Comparison of ENCODE assay signal across 8 cellular contexts in the genomic region with DNA sequence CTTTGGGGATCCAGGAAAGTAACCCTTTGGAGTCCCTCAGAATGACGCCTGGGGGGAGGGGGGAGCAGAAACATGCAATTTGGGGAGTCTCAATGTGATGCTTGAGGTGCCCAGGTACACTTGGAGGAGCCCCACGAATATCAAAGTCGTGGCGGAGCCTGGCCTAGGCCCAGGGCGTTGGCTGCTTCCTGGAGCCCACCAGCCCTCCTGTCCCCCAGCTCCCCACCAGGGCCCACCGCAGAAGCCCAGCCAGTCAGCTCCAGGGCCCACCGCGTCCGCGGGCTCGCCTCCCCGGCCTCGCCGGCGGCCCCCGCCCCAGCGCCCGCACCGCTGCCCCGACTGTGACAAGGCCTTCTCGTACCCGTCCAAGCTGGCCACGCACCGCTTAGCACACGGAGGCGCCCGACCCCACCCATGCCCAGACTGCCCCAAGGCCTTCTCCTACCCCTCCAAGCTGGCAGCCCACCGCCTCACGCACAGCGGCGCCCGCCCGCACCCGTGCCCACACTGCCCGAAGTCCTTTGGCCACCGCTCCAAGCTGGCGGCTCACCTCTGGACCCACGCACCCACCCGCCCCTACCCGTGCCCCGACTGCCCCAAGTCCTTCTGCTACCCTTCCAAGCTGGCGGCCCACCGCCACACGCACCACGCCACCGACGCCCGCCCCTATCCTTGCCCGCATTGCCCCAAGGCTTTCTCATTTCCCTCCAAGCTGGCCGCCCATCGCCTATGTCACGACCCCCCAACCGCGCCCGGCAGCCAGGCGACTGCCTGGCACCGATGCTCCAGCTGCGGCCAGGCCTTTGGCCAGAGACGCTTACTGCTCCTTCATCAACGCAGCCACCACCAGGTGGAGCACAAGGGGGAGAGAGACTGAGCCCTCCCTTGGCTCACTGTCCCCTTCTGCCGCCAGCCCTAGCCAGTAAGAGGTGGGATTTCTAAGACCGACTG. TPM values are rescaled to one million over a fixed set of nuclear protein-coding genes. Genes with fewer than 3 reads are reported as not detected.
DNase-seq lines count a peak whose midpoint lies in the region; ATAC-seq and TF ChIP-seq lines count a peak whose summit lies in the region.

No MANE protein-coding gene starts in this region.

- ATAC-seq in HCT116 (no peak), upper lobe of right lung (no peak), GM18870 (IDR thresholded peaks at IDR 0.05; ENCODE audit: unreplicated experiment) (no peak), HG02840 (IDR thresholded peaks at IDR 0.05; ENCODE audit: low FRiP score, unreplicated experiment) (no peak)
- no peak for ATAC-seq in naive thymus-derived CD4-positive, alpha-beta T cell

- peaks cover 7% of the 10 kb centered on the region for H3K9me3 Mint-ChIP-seq in activated CD4-positive, alpha-beta memory T cell treated with anti-CD3 and anti-CD28 coated beads, Interleukin-2, amount 10 ng/mL, durations not matched to agents 7 days and 5 days
- H3K9me3 Mint-ChIP-seq in naive thymus-derived CD4-positive, alpha-beta T cell = peaks cover 0 to 16% (median 7%) of the 10 kb centered on the region in 11 donors

- H3K4me3 ChIP-seq in HCT116 (replicated peaks in 1 of 2; ENCODE audit: low read depth in 1 of 2, low read length in 2 of 2) = no peak overlapping the region
- H3K4me3 ChIP-seq in naive thymus-derived CD4-positive, alpha-beta T cell (ENCODE audit: low read length) = no peak overlapping the region
- H3K4me3 ChIP-seq in upper lobe of right lung = no peak overlapping the region

- peak overlapping the region; percentile 37 for H3K27ac Mint-ChIP-seq in activated CD4-positive, alpha-beta memory T cell treated with anti-CD3 and anti-CD28 coated beads, Interleukin-2, amount 10 ng/mL, durations not matched to agents 7 days and 5 days
- H3K27ac Mint-ChIP-seq in naive thymus-derived CD4-positive, alpha-beta T cell = peak overlapping the region; percentile 18 to 98 (median 87)

- RAD21 ChIA-PET in HCT116 (lab: Charles Lee; ENCODE audit: low non-redundant PET in 1 of 2, low total read pairs in 2 of 2, uncharacterized antibody in 2 of 2, unreplicated experiment in 2 of 2) = interaction anchor here in 1 of 2 experiments (0.8 kb wide), 1 partner anchor 60 kb away, joined by 3 read pairs; no protein-coding TSS in a partner anchor

- no peak for TF ChIP-seq POLR2A in HCT116 (IDR thresholded peaks at IDR 0.05; ENCODE audit: borderline replicate concordance, extremely low read depth, insufficient read depth, insufficient read length)

- H3K9me3 ChIP-seq in HCT116 (ENCODE audit: control insufficient read depth in 1 of 2, insufficient read depth in 1 of 2, low read depth in 1 of 2, low read length in 2 of 2) (no peaks in the 10 kb centered on the region), upper lobe of right lung (no peaks in the 10 kb centered on the region)
- peaks cover 0 to 10% (median 0%) of the 10 kb centered on the region in 3 experiments for H3K9me3 ChIP-seq in naive thymus-derived CD4-positive, alpha-beta T cell (ENCODE audit: control insufficient read depth in 2 of 3, low read length in 3 of 3)

- peaks cover 20 to 34% of the 10 kb centered on the region in 2 experiments for H3K4me1 ChIP-seq in HCT116 (ENCODE audit: control insufficient read depth in 1 of 2, insufficient read depth in 2 of 2, low read length in 2 of 2)
- peaks cover 12 to 14% of the 10 kb centered on the region in 2 donors for H3K4me1 ChIP-seq in naive thymus-derived CD4-positive, alpha-beta T cell (ENCODE audit: control insufficient read depth in 2 of 2, insufficient read depth in 2 of 2, low read length in 2 of 2)
- peaks cover 10% of the 10 kb centered on the region for H3K4me1 ChIP-seq in upper lobe of right lung

- H3K9ac ChIP-seq in HCT116 (ENCODE audit: low read length) = no peak overlapping the region

- TF ChIP-seq CTCF in HCT116 (IDR thresholded peaks at IDR 0.05 in 2 of 3, conservative IDR thresholded peaks at IDR 0.05 in 1 of 3; ENCODE audit: borderline replicate concordance in 1 of 3, insufficient read depth in 1 of 3, low read depth in 2 of 3, low read length in 2 of 3) (peak in 2 of 3 experiments; percentile 56 to 59; a peak in 4 of 6 replicates), upper lobe of right lung (IDR thresholded peaks at IDR 0.05) (peak; percentile 52)

- peaks cover 23% of the 10 kb centered on the region for H3K4me1 Mint-ChIP-seq in activated CD4-positive, alpha-beta memory T cell treated with anti-CD3 and anti-CD28 coated beads, Interleukin-2, amount 10 ng/mL, durations not matched to agents 7 days and 5 days
- H3K4me1 Mint-ChIP-seq in naive thymus-derived CD4-positive, alpha-beta T cell = peaks cover 5 to 27% (median 17%) of the 10 kb centered on the region in 7 donors

- CTCF ChIA-PET in HCT116 (lab: Charles Lee) = interaction anchor here (0.6 to 4.5 kb wide), 3 partner anchors 20 to 181 kb away, joined by 8 to 20 read pairs (median 18); partner anchors contain the start of genes IRGC, IRGQ and ZNF576
- CTCF ChIA-PET in activated CD4-positive, alpha-beta memory T cell treated with anti-CD3 and anti-CD28 coated beads, Interleukin-2, amount 10 ng/mL, durations not matched to agents 7 days and 5 days (lab: Charles Lee) = interaction anchor here (0.5 to 3.5 kb wide), 8 partner anchors 10 to 159 kb away, joined by 3 to 29 read pairs (median 4); partner anchors contain the start of genes IRGQ and ZNF576
- CTCF ChIA-PET in naive thymus-derived CD4-positive, alpha-beta T cell (lab: Charles Lee) = interaction anchor here (0.9 to 4.1 kb wide), 5 partner anchors 11 to 62 kb away, joined by 3 to 20 read pairs (median 6); no protein-coding TSS in a partner anchor

- DNase-seq in Ammon's horn (ENCODE audit: low spot score) (peak; percentile 85), HCT116 (ENCODE audit: low read depth, low spot score) (no peak), fibroblast of gingiva (ENCODE audit: low read depth) (peak; percentile 62), upper lobe of right lung (peak; percentile 76)
- peak; percentile 30 for DNase-seq in activated CD4-positive, alpha-beta memory T cell treated with anti-CD3 and anti-CD28 coated beads, Interleukin-2, amount 10 ng/mL, durations not matched to agents 7 days and 5 days
- DNase-seq in naive thymus-derived CD4-positive, alpha-beta T cell = peak in 1 of 9 donors; percentile 2

- no peaks in the 10 kb centered on the region for H3K79me2 ChIP-seq in HCT116 (ENCODE audit: insufficient read depth, low read length)

- BruUV-seq in HCT116 (replicated peaks; lab: Mats Ljungman, UMichigan) = no TSS peak

- H3K36me3 Mint-ChIP-seq in activated CD4-positive, alpha-beta memory T cell treated with anti-CD3 and anti-CD28 coated beads, Interleukin-2, amount 10 ng/mL, durations not matched to agents 7 days and 5 days (ENCODE audit: low read depth) = peaks cover 32% of the 10 kb centered on the region
- peaks cover 13 to 24% (median 22%) of the 10 kb centered on the region in 5 donors for H3K36me3 Mint-ChIP-seq in naive thymus-derived CD4-positive, alpha-beta T cell

- no peaks in the 10 kb centered on the region for H4K20me1 ChIP-seq in HCT116 (ENCODE audit: insufficient read depth)

- H3K36me3 ChIP-seq in HCT116 (ENCODE audit: control insufficient read depth in 1 of 2, insufficient read depth in 2 of 2, low read length in 2 of 2) (peaks cover 0 to 4% of the 10 kb centered on the region in 2 experiments; a peak in 1 of 4 replicates), upper lobe of right lung (peaks cover 20% of the 10 kb centered on the region)
- H3K36me3 ChIP-seq in naive thymus-derived CD4-positive, alpha-beta T cell (ENCODE audit: control insufficient read depth in 2 of 3, insufficient read depth in 3 of 3, low read length in 3 of 3) = peaks cover 0 to 22% (median 0%) of the 10 kb centered on the region in 3 experiments

- H3K27ac ChIP-seq in HCT116 (ENCODE audit: low read depth, low read length) (peak overlapping the region; percentile 95), upper lobe of right lung (no peak overlapping the region)
- H3K27ac ChIP-seq in naive thymus-derived CD4-positive, alpha-beta T cell (ENCODE audit: low read depth, low read length) = peak overlapping the region; percentile 68

- H3K9me2 ChIP-seq in HCT116 (ENCODE audit: insufficient read depth) = no peaks in the 10 kb centered on the region

- H3K27me3 Mint-ChIP-seq in activated CD4-positive, alpha-beta memory T cell treated with anti-CD3 and anti-CD28 coated beads, Interleukin-2, amount 10 ng/mL, durations not matched to agents 7 days and 5 days = no peaks in the 10 kb centered on the region
- no peaks in the 10 kb centered on the region for H3K27me3 Mint-ChIP-seq in naive thymus-derived CD4-positive, alpha-beta T cell

- H3K27me3 ChIP-seq in HCT116 (ENCODE audit: insufficient read depth, low read length) (no peaks in the 10 kb centered on the region), upper lobe of right lung (no peaks in the 10 kb centered on the region)
- no peaks in the 10 kb centered on the region for H3K27me3 ChIP-seq in naive thymus-derived CD4-positive, alpha-beta T cell (ENCODE audit: control insufficient read depth in 2 of 2, insufficient read depth in 2 of 2, low read length in 2 of 2)

- no peak overlapping the region for H3K4me3 Mint-ChIP-seq in activated CD4-positive, alpha-beta memory T cell treated with anti-CD3 and anti-CD28 coated beads, Interleukin-2, amount 10 ng/mL, durations not matched to agents 7 days and 5 days
- peak overlapping the region in 3 of 10 donors; percentile 54 to 62 (median 61) for H3K4me3 Mint-ChIP-seq in naive thymus-derived CD4-positive, alpha-beta T cell

- H2AFZ ChIP-seq in HCT116 (ENCODE audit: low read depth, low read length, poor library complexity, severe bottlenecking) = no peak overlapping the region

- peak overlapping the region; percentile 100; the same call in 1 of the 2 replicates for H3K4me2 ChIP-seq in HCT116 (ENCODE audit: low read length)

- no peak; the same call in 1 of the 2 replicates for TF ChIP-seq RAD21 in HCT116 (IDR thresholded peaks at IDR 0.05; ENCODE audit: low read depth)

- intact Hi-C loops in HCT116 (cut with micrococcal nuclease) = loop anchor here (1.0 to 10.0 kb wide), 3 partner anchors 59 to 187 kb away; no protein-coding TSS in a partner anchor
- intact Hi-C loops in naive thymus-derived CD4-positive, alpha-beta T cell (cut with micrococcal nuclease) = loop anchor here in 1 of 2 donors (1.0 kb wide), 1 partner anchor 61 kb away; the partner anchor contains the start of genes IRGQ and ZNF576
- intact Hi-C loops in upper lobe of right lung (cut with DNase I) = no loop called here

- POLR2A ChIA-PET in HCT116 (lab: Charles Lee) = no interaction called here
- POLR2A ChIA-PET in activated CD4-positive, alpha-beta memory T cell treated with anti-CD3 and anti-CD28 coated beads, Interleukin-2, amount 10 ng/mL, durations not matched to agents 7 days and 5 days (lab: Charles Lee) = interaction anchor here (1.1 to 1.6 kb wide), 3 partner anchors 10 to 36 kb away, joined by 3 to 5 read pairs (median 4); no protein-coding TSS in a partner anchor
- POLR2A ChIA-PET in naive thymus-derived CD4-positive, alpha-beta T cell (lab: Charles Lee) = interaction anchor here (1.5 to 5.0 kb wide), 2 partner anchors 20 to 33 kb away, joined by 3 to 30 read pairs; no protein-coding TSS in a partner anchor

RNA-seq across cellular contexts. Expression of gene ZNF575, which starts 2.1 kb away (rescaled TPM):
- total RNA-seq in HCT116 (2021; ENCODE audit: unreplicated experiment) (1.9 TPM), upper lobe of right lung (2.3 TPM)
- polyA plus RNA-seq in HCT116 (2012) = 1.0 and 2.0 TPM in 2 replicates
- total RNA-seq in activated CD4-positive, alpha-beta memory T cell treated with anti-CD3 and anti-CD28 coated beads, Interleukin-2, amount 10 ng/mL, durations not matched to agents 7 days and 5 days = 1 to 10 TPM; 4.1 to 4.8 TPM
- total RNA-seq in naive thymus-derived CD4-positive, alpha-beta T cell = 10 to 100 TPM in 2 of 5 experiments, 1 to 10 TPM in 3; 4.5 to 10.7 (median 5.6) TPM
- polyA plus RNA-seq in naive thymus-derived CD4-positive, alpha-beta T cell = 1 to 10 TPM; 2.7 to 3.5 TPM

RNA-seq across cellular contexts. Expression of gene ETHE1, which starts 8.1 kb away (rescaled TPM):
- total RNA-seq in HCT116 (2021; ENCODE audit: unreplicated experiment) (64.3 TPM), upper lobe of right lung (34.6 TPM)
- 120 and 133 TPM in 2 replicates for polyA plus RNA-seq in HCT116 (2012)
- total RNA-seq in activated CD4-positive, alpha-beta memory T cell treated with anti-CD3 and anti-CD28 coated beads, Interleukin-2, amount 10 ng/mL, durations not matched to agents 7 days and 5 days = 10 to 100 TPM; 90.7 to 91.1 TPM
- total RNA-seq in naive thymus-derived CD4-positive, alpha-beta T cell = 10 to 100 TPM; 20.3 to 58.6 (median 23.9) TPM
- 10 to 100 TPM; 58.0 to 59.3 TPM for polyA plus RNA-seq in naive thymus-derived CD4-positive, alpha-beta T cell

RNA-seq across cellular contexts. Expression of gene PHLDB3, which starts 30.5 kb away (rescaled TPM):
- total RNA-seq in HCT116 (2021; ENCODE audit: unreplicated experiment) (15.5 TPM), upper lobe of right lung (9.1 TPM)
- 12.0 and 14.3 TPM in 2 replicates for polyA plus RNA-seq in HCT116 (2012)
- total RNA-seq in activated CD4-positive, alpha-beta memory T cell treated with anti-CD3 and anti-CD28 coated beads, Interleukin-2, amount 10 ng/mL, durations not matched to agents 7 days and 5 days = 10 to 100 TPM; 12.0 to 15.2 TPM
- 10 to 100 TPM; 24.5 to 98.8 (median 43.3) TPM for total RNA-seq in naive thymus-derived CD4-positive, alpha-beta T cell
- polyA plus RNA-seq in naive thymus-derived CD4-positive, alpha-beta T cell = 1 to 10 TPM; 4.5 to 6.5 TPM

RNA-seq across cellular contexts. Expression of gene XRCC1, which starts 40.2 kb away (rescaled TPM):
- total RNA-seq in HCT116 (2021; ENCODE audit: unreplicated experiment) (37.4 TPM), upper lobe of right lung (23.8 TPM)
- 28.7 and 35.0 TPM in 2 replicates for polyA plus RNA-seq in HCT116 (2012)
- total RNA-seq in activated CD4-positive, alpha-beta memory T cell treated with anti-CD3 and anti-CD28 coated beads, Interleukin-2, amount 10 ng/mL, durations not matched to agents 7 days and 5 days = 10 to 100 TPM; 42.5 to 46.1 TPM
- 10 to 100 TPM; 32.0 to 36.1 (median 35.4) TPM for total RNA-seq in naive thymus-derived CD4-positive, alpha-beta T cell
- 10 to 100 TPM; 27.2 to 34.8 TPM for polyA plus RNA-seq in naive thymus-derived CD4-positive, alpha-beta T cell

RNA-seq across cellular contexts. Expression of gene PINLYP, which starts 40.5 kb away (rescaled TPM):
- 0.17 TPM for total RNA-seq in HCT116 (2021; ENCODE audit: unreplicated experiment)
- 0.12 and 0.40 TPM in 2 replicates for polyA plus RNA-seq in HCT116 (2012)
- 1 to 10 TPM; 3.7 to 4.4 TPM for total RNA-seq in activated CD4-positive, alpha-beta memory T cell treated with anti-CD3 and anti-CD28 coated beads, Interleukin-2, amount 10 ng/mL, durations not matched to agents 7 days and 5 days
- 1 to 10 TPM in 2 of 5 experiments, under 1 TPM in 3; 0.27 to 5.8 (median 0.59) TPM for total RNA-seq in naive thymus-derived CD4-positive, alpha-beta T cell
- under 1 TPM in 1 of 2 donors, not detected in 1; 0.49 TPM for polyA plus RNA-seq in naive thymus-derived CD4-positive, alpha-beta T cell
- 4.7 TPM for total RNA-seq in upper lobe of right lung
